In genomic region chr16:69935740-69936139, GRCh38 we compare ENCODE assay signal across 15 cellular contexts. TPM values are rescaled to one million over a fixed set of nuclear protein-coding genes. Genes with fewer than 3 reads are reported as not detected.
DNase-seq lines count a peak whose midpoint lies in the region; ATAC-seq and TF ChIP-seq lines count a peak whose summit lies in the region.
"Had no signal": no experiment of that assay in that cellular context is flagged by ENCODE, and none has a peak within 500 bp of the region (broad histone marks: within the 10 kb centered on the region; RNA-seq: fewer than 3 reads in every experiment).

No MANE protein-coding gene starts in this region.

- no CpG with 5 or more reads among the region's 10 CpGs for WGBS in neuronal stem cell (ENCODE audit: extremely low coverage in 2 of 2, insufficient read length in 2 of 2, insufficient replicate concordance in 1 of 2), 2 donors
- WGBS in tibial nerve, 2 donors: 91 to 92% methylated on average over 10 of the region's 10 CpGs

- no peak overlapping the region for H2AFZ ChIP-seq in neuronal stem cell (ENCODE audit: low read length)
- H2AFZ ChIP-seq: GM23248 had no signal

- no peak overlapping the region for H3K9ac ChIP-seq in neuronal stem cell (ENCODE audit: low read depth, low read length, poor library complexity)
- H3K9ac ChIP-seq: GM23248 had no signal

- no peak overlapping the region for H2BK5ac ChIP-seq in neuronal stem cell (ENCODE audit: low read length)

- H2AK5ac ChIP-seq in neuronal stem cell (ENCODE audit: low read depth, low read length): no peak overlapping the region

- no peak overlapping the region for H2BK12ac ChIP-seq in neuronal stem cell (ENCODE audit: low read length)

- ATAC-seq in thoracic aorta (ENCODE audit: insufficient number of reproducible peaks, low FRiP score, low read depth): no peak
- ATAC-seq in HG03139 (IDR thresholded peaks at IDR 0.05; ENCODE audit: unreplicated experiment): no peak
- ATAC-seq: GM12878, HepG2 had no signal

- H3K18ac ChIP-seq in neuronal stem cell (ENCODE audit: low read length): no peak overlapping the region

- H3K9me3 ChIP-seq in neuronal stem cell (replicated peaks in 1 of 2; ENCODE audit: control insufficient read depth in 2 of 2, insufficient read depth in 1 of 2, low read depth in 1 of 2, low read length in 2 of 2): no peaks in the 10 kb centered on the region
- H3K9me3 ChIP-seq in thoracic aorta: no peaks in the 10 kb centered on the region
- no peaks in the 10 kb centered on the region for H3K9me3 ChIP-seq in MG63
- no peaks in the 10 kb centered on the region for H3K9me3 ChIP-seq in tibial nerve

- H3K27me3 ChIP-seq in H7 (ENCODE audit: control insufficient read depth, insufficient read depth, low read length) (no peaks in the 10 kb centered on the region), dorsolateral prefrontal cortex (no peaks in the 10 kb centered on the region), neuronal stem cell (ENCODE audit: control insufficient read depth in 3 of 3, insufficient read depth in 3 of 3, low read depth in 1 of 3, low read length in 3 of 3) (no peaks in the 10 kb centered on the region), thoracic aorta (replicated peaks; ENCODE audit: insufficient read depth) (no peaks in the 10 kb centered on the region), MG63 (no peaks in the 10 kb centered on the region), tibial nerve (no peaks in the 10 kb centered on the region)

- peak overlapping the region in 45 of 59 donors; percentile 11 to 86 (median 50) for H3K27ac ChIP-seq in dorsolateral prefrontal cortex
- no peak overlapping the region for H3K27ac ChIP-seq in neuronal stem cell (replicated peaks; ENCODE audit: low read length)
- peak overlapping the region; percentile 96 for H3K27ac ChIP-seq in thoracic aorta
- H3K27ac ChIP-seq in tibial nerve: no peak overlapping the region
- H3K27ac ChIP-seq: GM23248 had no signal

- peak overlapping the region; percentile 40 for H3K23ac ChIP-seq in neuronal stem cell (ENCODE audit: low read depth, low read length, poor library complexity)

- intact Hi-C loops in dorsolateral prefrontal cortex (cut with DNase I): loop anchor here in 1 of 2 donors (10.0 kb wide), 1 partner anchor 81 kb away; no protein-coding TSS in a partner anchor

- TF ChIP-seq CTCF in dorsolateral prefrontal cortex (IDR thresholded peaks at IDR 0.05 in 54 of 56, conservative IDR thresholded peaks at IDR 0.05 in 2 of 56; ENCODE audit: low read depth in 1 of 56, partially characterized antibody in 56 of 56) (no peak), thoracic aorta (IDR thresholded peaks at IDR 0.05) (no peak), tibial nerve (IDR thresholded peaks at IDR 0.05) (no peak)

- no peak overlapping the region for H2BK120ac ChIP-seq in neuronal stem cell (ENCODE audit: low read depth, low read length)

- no peak overlapping the region for H3K4ac ChIP-seq in neuronal stem cell (ENCODE audit: low read length)

- H3K79me1 ChIP-seq in neuronal stem cell (ENCODE audit: low read depth, low read length): no peaks in the 10 kb centered on the region

- H3K14ac ChIP-seq in neuronal stem cell (ENCODE audit: low read length): no peak overlapping the region

- TF ChIP-seq EP300 in tibial nerve (IDR thresholded peaks at IDR 0.05): no peak

- TF ChIP-seq POLR2A in tibial nerve (IDR thresholded peaks at IDR 0.05): no peak

- DNase-seq in H7 (peak; percentile 35), dorsolateral prefrontal cortex (no peak), neuronal stem cell (ENCODE audit: low spot score) (no peak), thoracic aorta (ENCODE audit: low spot score) (no peak), MG63 (no peak), tibial nerve (ENCODE audit: low spot score in 2 of 2) (no peak), SK-N-DZ (ENCODE audit: low spot score) (no peak)
- DNase-seq: CD8-positive, alpha-beta memory T cell; GM23248; HCEC 1CT; HFFc6 had no signal

- H3K4me1 ChIP-seq in neuronal stem cell (ENCODE audit: control insufficient read depth in 2 of 2, insufficient read depth in 1 of 2, low read depth in 1 of 2, low read length in 2 of 2) (peaks cover 0 to 3% of the 10 kb centered on the region in 2 donors), thoracic aorta (ENCODE audit: control insufficient read depth in 1 of 2, low read depth in 2 of 2) (peaks cover 24 to 97% of the 10 kb centered on the region in 2 donors), tibial nerve (peaks cover 0 to 4% (median 0%) of the 10 kb centered on the region in 4 donors)

- no peak overlapping the region for H4K91ac ChIP-seq in neuronal stem cell (ENCODE audit: low read depth, low read length, poor library complexity)

- no peak overlapping the region for H3K4me2 ChIP-seq in neuronal stem cell (ENCODE audit: insufficient read depth, low read length, poor library complexity, severe bottlenecking)

- H3K36me3 ChIP-seq in H7 (replicated peaks; ENCODE audit: control insufficient read depth, insufficient read depth, low read length): peaks cover 3% of the 10 kb centered on the region
- H3K36me3 ChIP-seq in neuronal stem cell (replicated peaks in 1 of 2; ENCODE audit: control insufficient read depth in 2 of 2, insufficient read depth in 2 of 2, low read length in 2 of 2): peaks cover 33 to 86% of the 10 kb centered on the region in 2 donors
- peaks cover 85% of the 10 kb centered on the region for H3K36me3 ChIP-seq in thoracic aorta
- H3K36me3 ChIP-seq in MG63: no peaks in the 10 kb centered on the region
- H3K36me3 ChIP-seq in tibial nerve: peaks cover 18 to 100% (median 41%) of the 10 kb centered on the region in 3 donors

- no peak overlapping the region for H2BK15ac ChIP-seq in neuronal stem cell (ENCODE audit: low read length)

- H4K8ac ChIP-seq in neuronal stem cell (ENCODE audit: low read depth, low read length): no peak overlapping the region

- no peak overlapping the region for H3K4me3 ChIP-seq in H7 (ENCODE audit: insufficient read depth, low read depth, low read length)
- no peak overlapping the region for H3K4me3 ChIP-seq in dorsolateral prefrontal cortex
- H3K4me3 ChIP-seq in neuronal stem cell (ENCODE audit: low read length in 2 of 2): no peak overlapping the region
- H3K4me3 ChIP-seq in thoracic aorta: peak overlapping the region; percentile 42
- no peak overlapping the region for H3K4me3 ChIP-seq in MG63
- H3K4me3 ChIP-seq in tibial nerve: no peak overlapping the region
- H3K4me3 ChIP-seq: GM12878, GM23248 had no signal

RNA-seq across cellular contexts. Expression of gene CLEC18A, which starts 15.4 kb away (rescaled TPM):
- total RNA-seq in H7 (2014; rRNA removed; shearing (Covaris generic)): 0.63 TPM in 1 of 2 replicates, not detected in the other
- total RNA-seq in dorsolateral prefrontal cortex: 10 to 100 TPM in 5 of 120 experiments, 1 to 10 TPM in 108, under 1 TPM in 6, not detected in 1; 0.35 to 15.8 (median 3.8) TPM
- polyA plus RNA-seq in neuronal stem cell (2013, experiment 1 of 2): 8.0 TPM
- 7.0 TPM for polyA plus RNA-seq in neuronal stem cell (2013, experiment 2 of 2)
- 10 to 100 TPM; 12.4 to 21.9 TPM for total RNA-seq in thoracic aorta
- 0.03 TPM in 1 of 2 replicates, not detected in the other for total RNA-seq in MG63 (2014; rRNA removed; shearing (Covaris generic); ENCODE audit: low replicate concordance)
- total RNA-seq in tibial nerve: 1 to 10 TPM in 3 of 4 donors, not detected in 1; 1.2 to 2.4 (median 2.1) TPM
- polyA plus RNA-seq in SK-N-DZ (2014; cell fraction: cytosol; rRNA removed): 3.2 and 4.1 TPM in 2 replicates
- 9.2 and 12.1 TPM in 2 replicates for polyA plus RNA-seq in SK-N-DZ (2014; cell fraction: nucleus; rRNA removed)
- polyA plus RNA-seq: CD14-positive monocyte; CD8-positive, alpha-beta memory T cell had no signal

Comparison
In these comparisons a context has a peak if more than half of its experiments do, and no peak if none do; other contexts are left out.
1. H3K27ac ChIP-seq: peak in dorsolateral prefrontal cortex (45 of 59) and thoracic aorta (2 of 2); none in neuronal stem cell (single experiment) and tibial nerve (0 of 4).